In genomic region chr9:219036-219435, GRCh38 we compare ENCODE assay signal across 5 cellular contexts. TPM values are rescaled to one million over a fixed set of nuclear protein-coding genes. Genes with fewer than 3 reads are reported as not detected.
DNase-seq lines count a peak whose midpoint lies in the region; TF ChIP-seq lines count a peak whose summit lies in the region.
"Not testable (repeated sequence)": the region's sequence is repeated elsewhere in the genome, so short reads cannot be mapped to it uniquely, and the experiment has no call there.

No MANE protein-coding gene starts in this region.

- not testable (repeated sequence) for H3K27ac Mint-ChIP-seq in activated CD4-positive, alpha-beta T cell treated with anti-CD3 and anti-CD28 coated beads, Interleukin-2, amount 10 ng/mL, durations not matched to agents 24 days and 14 days

- H4K20me1 ChIP-seq in BLaER1 treated with 17β-estradiol and CSF1 and Interleukin-3, amounts not matched to agents 10 nM and 100 nM: not testable (repeated sequence)

- peak overlapping the region in 1 of 10 experiments; percentile 54; a peak in 1 of 20 replicates for H3K4me3 ChIP-seq in BLaER1 treated with 17β-estradiol and CSF1 and Interleukin-3, amounts not matched to agents 10 nM and 100 nM
- not testable (repeated sequence) for H3K4me3 ChIP-seq in HL-60 (replicated peaks; ENCODE audit: insufficient read depth, low read length)
- H3K4me3 ChIP-seq in esophagus muscularis mucosa (peak overlapping the region in 3 of 4 donors; percentile 37 to 75 (median 73)), neutrophil (ENCODE audit: low read depth in 1 of 2, low read length in 1 of 2) (peak overlapping the region; percentile 47 to 48)

- peak overlapping the region in 7 of 11 experiments; percentile 56 to 97 (median 85); a peak in 11 of 22 replicates for H3K4me2 ChIP-seq in BLaER1 treated with 17β-estradiol and CSF1 and Interleukin-3, amounts not matched to agents 10 nM and 100 nM

- not testable (repeated sequence) for TF ChIP-seq CTCF in HL-60 (IDR thresholded peaks at IDR 0.05; ENCODE audit: insufficient read depth, low read length); esophagus muscularis mucosa (IDR thresholded peaks at IDR 0.05); neutrophil (IDR thresholded peaks at IDR 0.05)

- not testable (repeated sequence) for DNase-seq in HL-60 (ENCODE audit: low read depth in 1 of 2, low spot score in 1 of 2); esophagus muscularis mucosa (ENCODE audit: extremely low spot score)
- peak; percentile 26 for DNase-seq in activated CD4-positive, alpha-beta T cell treated with anti-CD3 and anti-CD28 coated beads, Interleukin-2, amount 10 ng/mL, durations not matched to agents 24 days and 14 days

- WGBS in esophagus muscularis mucosa: 87% methylated on average over 7 of the region's 7 CpGs

- H3K4me1 Mint-ChIP-seq in activated CD4-positive, alpha-beta T cell treated with anti-CD3 and anti-CD28 coated beads, Interleukin-2, amount 10 ng/mL, durations not matched to agents 24 days and 14 days: peaks cover 44% of the 10 kb centered on the region

- not testable (repeated sequence) for H3K9me3 ChIP-seq in BLaER1 treated with 17β-estradiol and CSF1 and Interleukin-3, amounts not matched to agents 10 nM and 100 nM (replicated peaks in 1 of 11); esophagus muscularis mucosa; neutrophil

- TF ChIP-seq EP300 in esophagus muscularis mucosa (IDR thresholded peaks at IDR 0.05): not testable (repeated sequence)

- H3K4me3 Mint-ChIP-seq in activated CD4-positive, alpha-beta T cell treated with anti-CD3 and anti-CD28 coated beads, Interleukin-2, amount 10 ng/mL, durations not matched to agents 24 days and 14 days: not testable (repeated sequence)

- H3K36me3 Mint-ChIP-seq in activated CD4-positive, alpha-beta T cell treated with anti-CD3 and anti-CD28 coated beads, Interleukin-2, amount 10 ng/mL, durations not matched to agents 24 days and 14 days (ENCODE audit: low read depth): not testable (repeated sequence)

- intact Hi-C loops in activated CD4-positive, alpha-beta T cell treated with anti-CD3 and anti-CD28 coated beads, Interleukin-2, amount 10 ng/mL, durations not matched to agents 24 days and 14 days (cut with micrococcal nuclease): loop anchor here (5.0 kb wide), 1 partner anchor 78 kb away; no protein-coding TSS in a partner anchor
- intact Hi-C loops in esophagus muscularis mucosa (cut with DNase I): loop anchor here (5.0 kb wide), 2 partner anchors 68 to 83 kb away; no protein-coding TSS in a partner anchor

- not testable (repeated sequence) for H3K36me3 ChIP-seq in BLaER1 treated with 17β-estradiol and CSF1 and Interleukin-3, amounts not matched to agents 10 nM and 100 nM; esophagus muscularis mucosa
- peaks cover 12% of the 10 kb centered on the region for H3K36me3 ChIP-seq in neutrophil

- peak overlapping the region in 1 of 11 experiments; percentile 52; a peak in 1 of 22 replicates for H3K27ac ChIP-seq in BLaER1 treated with 17β-estradiol and CSF1 and Interleukin-3, amounts not matched to agents 10 nM and 100 nM
- H3K27ac ChIP-seq in HL-60 (replicated peaks): peak overlapping the region; percentile 20; the same call in 1 of the 2 replicates
- H3K27ac ChIP-seq in esophagus muscularis mucosa (replicated peaks in 1 of 4): peak overlapping the region; percentile 89 to 91 (median 90)
- peak overlapping the region; percentile 99 for H3K27ac ChIP-seq in neutrophil

- H3K27me3 ChIP-seq in BLaER1 treated with 17β-estradiol and CSF1 and Interleukin-3, amounts not matched to agents 10 nM and 100 nM: peaks cover 0 to 25% (median 15%) of the 10 kb centered on the region in 11 experiments; a peak in 16 of 22 replicates
- not testable (repeated sequence) for H3K27me3 ChIP-seq in HL-60 (ENCODE audit: insufficient read depth, poor library complexity, severe bottlenecking); esophagus muscularis mucosa; neutrophil

- peaks cover 15 to 92% (median 68%) of the 10 kb centered on the region in 10 experiments for H3K4me1 ChIP-seq in BLaER1 treated with 17β-estradiol and CSF1 and Interleukin-3, amounts not matched to agents 10 nM and 100 nM
- H3K4me1 ChIP-seq in esophagus muscularis mucosa (peaks cover 6 to 97% (median 93%) of the 10 kb centered on the region in 4 donors), neutrophil (ENCODE audit: control insufficient read depth in 1 of 2, insufficient read depth in 1 of 2, low read depth in 1 of 2, low read length in 1 of 2) (peaks cover 82 to 88% of the 10 kb centered on the region in 2 experiments)

- H3K9me3 Mint-ChIP-seq in activated CD4-positive, alpha-beta T cell treated with anti-CD3 and anti-CD28 coated beads, Interleukin-2, amount 10 ng/mL, durations not matched to agents 24 days and 14 days: not testable (repeated sequence)

- 0 out of 22 replicates have a peak overlapping the region, but pooled peaks of 1 of the 11 experiments have one; percentile 8 for H3K9ac ChIP-seq in BLaER1 treated with 17β-estradiol and CSF1 and Interleukin-3, amounts not matched to agents 10 nM and 100 nM

- not testable (repeated sequence) for H3K27me3 Mint-ChIP-seq in activated CD4-positive, alpha-beta T cell treated with anti-CD3 and anti-CD28 coated beads, Interleukin-2, amount 10 ng/mL, durations not matched to agents 24 days and 14 days

- not testable (repeated sequence) for TF ChIP-seq POLR2A in esophagus muscularis mucosa (IDR thresholded peaks at IDR 0.05; ENCODE audit: low read depth)

RNA-seq across cellular contexts. Expression of gene DOCK8, which starts 4.4 kb away (rescaled TPM):
- total RNA-seq in activated CD4-positive, alpha-beta T cell treated with anti-CD3 and anti-CD28 coated beads, Interleukin-2, amount 10 ng/mL, durations not matched to agents 24 days and 14 days: 121 TPM in 2 replicates
- total RNA-seq in esophagus muscularis mucosa: 10 to 100 TPM; 45.1 to 72.8 (median 48.8) TPM

RNA-seq across cellular contexts. Expression of gene ZNG1A, which starts 40.2 kb away (rescaled TPM):
- 29.6 and 30.3 TPM in 2 replicates for total RNA-seq in activated CD4-positive, alpha-beta T cell treated with anti-CD3 and anti-CD28 coated beads, Interleukin-2, amount 10 ng/mL, durations not matched to agents 24 days and 14 days
- 10 to 100 TPM; 26.4 to 50.7 (median 34.1) TPM for total RNA-seq in esophagus muscularis mucosa
